ENCODE assay signal across 13 cellular contexts in genomic region chr13:40490086-40490723, GRCh38.
DNase-seq lines count a peak whose midpoint lies in the region; ATAC-seq lines count a peak whose summit lies in the region.
"Had no signal": no experiment of that assay in that cellular context is flagged by ENCODE, and none has a peak within 500 bp of the region (broad histone marks: within the 10 kb centered on the region; RNA-seq: fewer than 3 reads in every experiment).

No MANE protein-coding gene starts in this region.

- peaks cover 49 to 94% (median 90%) of the 10 kb centered on the region in 4 donors for H3K4me1 Mint-ChIP-seq in naive thymus-derived CD8-positive, alpha-beta T cell

- POLR2A ChIA-PET in naive thymus-derived CD8-positive, alpha-beta T cell (lab: Charles Lee) = interaction anchor here (0.7 to 8.7 kb wide), 11 partner anchors 9 to 304 kb away, joined by 3 to 102 read pairs (median 3); partner anchors contain the start of gene FOXO1

- peaks cover 0 to 2% (median 0%) of the 10 kb centered on the region in 9 donors for H3K9me3 Mint-ChIP-seq in naive thymus-derived CD8-positive, alpha-beta T cell
- H3K9me3 Mint-ChIP-seq: dendritic cell treated with granulocyte-macrophage colony-stimulating factor and Interleukin-4, amounts not matched to agents 40 ng/mL and 50 ng/mL, for 4 days; naive B cell had no signal

- H3K9ac ChIP-seq in mesendoderm (ENCODE audit: low read length) = no peak overlapping the region

- no CpG with 5 or more reads among the region's 7 CpGs for WGBS in mesendoderm (ENCODE audit: extremely low coverage, insufficient coverage, low lambda C conversion rate)

- no peak overlapping the region for H3K4me3 ChIP-seq in mesendoderm (ENCODE audit: low read length)
- H3K4me3 ChIP-seq: PC-9, uterus had no signal

- no peak overlapping the region for H4K5ac ChIP-seq in mesendoderm (ENCODE audit: low read length)

- no peaks in the 10 kb centered on the region for H3K27me3 Mint-ChIP-seq in naive thymus-derived CD8-positive, alpha-beta T cell

- no peak overlapping the region for H4K8ac ChIP-seq in mesendoderm (ENCODE audit: low read depth, low read length)

- DNase-seq in DMS79 treated with DMSO at 0.1 percent for 48 hours (lab: John Stamatoyannopoulos, UW) (peak; percentile 88), NCI-H524 treated with DMSO at 0.1 percent for 48 hours (lab: John Stamatoyannopoulos, UW) (peak; percentile 91), HUDEP-2 (lab: John Stamatoyannopoulos, UW; ENCODE audit: unreplicated experiment in 76 of 76) (no peak), NCI-H446 treated with DMSO at 0.1 percent for 48 hours (lab: John Stamatoyannopoulos, UW) (no peak), mesendoderm (no peak)
- DNase-seq in activated CD8-positive, alpha-beta memory T cell treated with anti-CD3 and anti-CD28 coated beads, Interleukin-2, amount 50 U/mL, for 48 hours = peak; percentile 60
- DNase-seq in naive thymus-derived CD8-positive, alpha-beta T cell = peak; percentile 29 to 78 (median 54)
- DNase-seq in activated CD4-positive, CD25-positive, alpha-beta regulatory T cell treated with anti-CD3 and anti-CD28 coated beads, Interleukin-2, amount 50 U/mL, for 72 hours = no peak
- DNase-seq: DND-41, naive B cell, uterus had no signal

- H2BK120ac ChIP-seq in mesendoderm (ENCODE audit: low read depth, low read length) = no peak overlapping the region

- H3K23ac ChIP-seq in mesendoderm (ENCODE audit: low read length) = no peak overlapping the region

- H3K79me2 ChIP-seq in mesendoderm (ENCODE audit: control insufficient read depth, insufficient read depth, low read length) = no peaks in the 10 kb centered on the region

- peak overlapping the region; percentile 73 to 87 (median 75) for H3K4me3 Mint-ChIP-seq in naive thymus-derived CD8-positive, alpha-beta T cell
- H3K4me3 Mint-ChIP-seq: dendritic cell treated with granulocyte-macrophage colony-stimulating factor and Interleukin-4, amounts not matched to agents 40 ng/mL and 50 ng/mL, for 4 days had no signal

- H3K18ac ChIP-seq in mesendoderm (ENCODE audit: low read length) = no peak overlapping the region

- H3K27ac ChIP-seq in mesendoderm (ENCODE audit: low read depth, low read length) = no peak overlapping the region
- H3K27ac ChIP-seq: PC-9, uterus had no signal

- no peaks in the 10 kb centered on the region for H3K36me3 ChIP-seq in mesendoderm (ENCODE audit: control insufficient read depth, insufficient read depth, low read length)
- H3K36me3 ChIP-seq: uterus had no signal

- no peaks in the 10 kb centered on the region for H3K79me1 ChIP-seq in mesendoderm (ENCODE audit: low read length)

- no peaks in the 10 kb centered on the region for H3K27me3 ChIP-seq in mesendoderm (ENCODE audit: insufficient read depth, low read length, poor library complexity)
- H3K27me3 ChIP-seq: uterus had no signal

- H3K36me3 Mint-ChIP-seq in naive thymus-derived CD8-positive, alpha-beta T cell = no peaks in the 10 kb centered on the region
- H3K36me3 Mint-ChIP-seq: naive B cell had no signal

- ATAC-seq in naive thymus-derived CD8-positive, alpha-beta T cell = no peak

- no peak overlapping the region for H3K56ac ChIP-seq in mesendoderm (ENCODE audit: low read length)

- no peak overlapping the region for H3K4me2 ChIP-seq in mesendoderm (ENCODE audit: low read length)
- H3K4me2 ChIP-seq: PC-9 had no signal

- H3K4ac ChIP-seq in mesendoderm (ENCODE audit: low read depth, low read length) = no peak overlapping the region

- H3K27ac Mint-ChIP-seq in naive thymus-derived CD8-positive, alpha-beta T cell = peak overlapping the region; percentile 75 to 97 (median 93)
- H3K27ac Mint-ChIP-seq: dendritic cell treated with granulocyte-macrophage colony-stimulating factor and Interleukin-4, amounts not matched to agents 40 ng/mL and 50 ng/mL, for 4 days had no signal

- peaks cover 1% of the 10 kb centered on the region for H3K4me1 ChIP-seq in mesendoderm (ENCODE audit: control insufficient read depth, low read depth, low read length)
- H3K4me1 ChIP-seq: uterus had no signal

- no peak overlapping the region for H2BK5ac ChIP-seq in mesendoderm (ENCODE audit: low read length)

- H2AK5ac ChIP-seq in mesendoderm (ENCODE audit: low read length) = no peak overlapping the region

- H2BK15ac ChIP-seq in mesendoderm (replicated peaks; ENCODE audit: low read depth) = no peak overlapping the region

Comparison
In these comparisons a context has a peak if more than half of its experiments do, and no peak if none do; other contexts are left out.
1. DNase-seq: peak in DMS79 treated with DMSO at 0.1 percent for 48 hours (single experiment), NCI-H524 treated with DMSO at 0.1 percent for 48 hours (single experiment), activated CD8-positive, alpha-beta memory T cell treated with anti-CD3 and anti-CD28 coated beads, Interleukin-2, amount 50 U/mL, for 48 hours (single experiment) and naive thymus-derived CD8-positive, alpha-beta T cell (10 of 10); none in HUDEP-2 (0 of 76), activated CD4-positive, CD25-positive, alpha-beta regulatory T cell treated with anti-CD3 and anti-CD28 coated beads, Interleukin-2, amount 50 U/mL, for 72 hours (single experiment), NCI-H446 treated with DMSO at 0.1 percent for 48 hours (single experiment) and mesendoderm (single experiment).